ENCODE assay signal across 1 cellular context in the genomic region with DNA sequence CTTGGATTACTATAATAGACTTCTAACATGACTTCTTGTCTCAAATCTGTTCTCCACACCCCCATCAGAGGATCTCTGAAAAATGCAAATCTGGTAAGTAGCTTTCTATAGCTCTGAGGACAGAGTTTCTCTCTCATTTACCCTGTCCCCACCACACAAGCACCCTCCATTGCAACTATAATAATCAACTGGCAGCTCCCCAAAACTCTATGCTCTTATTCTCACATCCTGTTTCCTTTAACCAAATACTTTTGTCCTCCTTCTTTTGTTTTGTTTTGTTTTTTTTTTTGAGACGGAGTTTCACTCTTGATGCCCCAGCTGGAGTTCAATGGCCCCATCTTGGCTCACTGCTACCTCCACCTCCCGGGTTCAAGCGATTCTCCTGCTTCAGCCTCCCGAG.
TF ChIP-seq lines count a peak whose summit lies in the region.

No MANE protein-coding gene starts in this region.

TF ChIP-seq in GM12878, 131 proteins besides CTCF, POLR2A, EP300 and RAD21 (continued from another document):
- TF ChIP-seq, protein P1, sequence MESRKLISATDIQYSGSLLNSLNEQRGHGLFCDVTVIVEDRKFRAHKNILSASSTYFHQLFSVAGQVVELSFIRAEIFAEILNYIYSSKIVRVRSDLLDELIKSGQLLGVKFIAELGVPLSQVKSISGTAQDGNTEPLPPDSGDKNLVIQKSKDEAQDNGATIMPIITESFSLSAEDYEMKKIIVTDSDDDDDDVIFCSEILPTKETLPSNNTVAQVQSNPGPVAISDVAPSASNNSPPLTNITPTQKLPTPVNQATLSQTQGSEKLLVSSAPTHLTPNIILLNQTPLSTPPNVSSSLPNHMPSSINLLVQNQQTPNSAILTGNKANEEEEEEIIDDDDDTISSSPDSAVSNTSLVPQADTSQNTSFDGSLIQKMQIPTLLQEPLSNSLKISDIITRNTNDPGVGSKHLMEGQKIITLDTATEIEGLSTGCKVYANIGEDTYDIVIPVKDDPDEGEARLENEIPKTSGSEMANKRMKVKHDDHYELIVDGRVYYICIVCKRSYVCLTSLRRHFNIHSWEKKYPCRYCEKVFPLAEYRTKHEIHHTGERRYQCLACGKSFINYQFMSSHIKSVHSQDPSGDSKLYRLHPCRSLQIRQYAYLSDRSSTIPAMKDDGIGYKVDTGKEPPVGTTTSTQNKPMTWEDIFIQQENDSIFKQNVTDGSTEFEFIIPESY (IDR thresholded peaks at IDR 0.05), result no peak
- TF ChIP-seq POU2F2 (IDR thresholded peaks at IDR 0.05; ENCODE audit: borderline replicate concordance, low read depth, low read length) (0 out of 3 replicates have a peak, but pooled peaks have one; percentile 43), HCFC1 (IDR thresholded peaks at IDR 0.05; ENCODE audit: low read length) (no peak), NR2C2 (IDR thresholded peaks at IDR 0.05; ENCODE audit: borderline replicate concordance, control insufficient read depth, insufficient read length, low read depth) (no peak), YY1 (IDR thresholded peaks at IDR 0.05; ENCODE audit: low read depth, low read length) (no peak), RBBP5 (conservative IDR thresholded peaks at IDR 0.05) (no peak), ZNF384 (IDR thresholded peaks at IDR 0.05; ENCODE audit: borderline replicate concordance, low read depth, low read length) (peak; percentile 60; the same call in 1 of the 2 replicates)
- TF ChIP-seq, protein P2, sequence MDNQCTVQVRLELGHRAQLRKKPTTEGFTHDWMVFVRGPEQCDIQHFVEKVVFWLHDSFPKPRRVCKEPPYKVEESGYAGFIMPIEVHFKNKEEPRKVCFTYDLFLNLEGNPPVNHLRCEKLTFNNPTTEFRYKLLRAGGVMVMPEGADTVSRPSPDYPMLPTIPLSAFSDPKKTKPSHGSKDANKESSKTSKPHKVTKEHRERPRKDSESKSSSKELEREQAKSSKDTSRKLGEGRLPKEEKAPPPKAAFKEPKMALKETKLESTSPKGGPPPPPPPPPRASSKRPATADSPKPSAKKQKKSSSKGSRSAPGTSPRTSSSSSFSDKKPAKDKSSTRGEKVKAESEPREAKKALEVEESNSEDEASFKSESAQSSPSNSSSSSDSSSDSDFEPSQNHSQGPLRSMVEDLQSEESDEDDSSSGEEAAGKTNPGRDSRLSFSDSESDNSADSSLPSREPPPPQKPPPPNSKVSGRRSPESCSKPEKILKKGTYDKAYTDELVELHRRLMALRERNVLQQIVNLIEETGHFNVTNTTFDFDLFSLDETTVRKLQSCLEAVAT (IDR thresholded peaks at IDR 0.05), result 0 out of 2 replicates have a peak, but pooled peaks have one; percentile 36
- TF ChIP-seq, protein P3, sequence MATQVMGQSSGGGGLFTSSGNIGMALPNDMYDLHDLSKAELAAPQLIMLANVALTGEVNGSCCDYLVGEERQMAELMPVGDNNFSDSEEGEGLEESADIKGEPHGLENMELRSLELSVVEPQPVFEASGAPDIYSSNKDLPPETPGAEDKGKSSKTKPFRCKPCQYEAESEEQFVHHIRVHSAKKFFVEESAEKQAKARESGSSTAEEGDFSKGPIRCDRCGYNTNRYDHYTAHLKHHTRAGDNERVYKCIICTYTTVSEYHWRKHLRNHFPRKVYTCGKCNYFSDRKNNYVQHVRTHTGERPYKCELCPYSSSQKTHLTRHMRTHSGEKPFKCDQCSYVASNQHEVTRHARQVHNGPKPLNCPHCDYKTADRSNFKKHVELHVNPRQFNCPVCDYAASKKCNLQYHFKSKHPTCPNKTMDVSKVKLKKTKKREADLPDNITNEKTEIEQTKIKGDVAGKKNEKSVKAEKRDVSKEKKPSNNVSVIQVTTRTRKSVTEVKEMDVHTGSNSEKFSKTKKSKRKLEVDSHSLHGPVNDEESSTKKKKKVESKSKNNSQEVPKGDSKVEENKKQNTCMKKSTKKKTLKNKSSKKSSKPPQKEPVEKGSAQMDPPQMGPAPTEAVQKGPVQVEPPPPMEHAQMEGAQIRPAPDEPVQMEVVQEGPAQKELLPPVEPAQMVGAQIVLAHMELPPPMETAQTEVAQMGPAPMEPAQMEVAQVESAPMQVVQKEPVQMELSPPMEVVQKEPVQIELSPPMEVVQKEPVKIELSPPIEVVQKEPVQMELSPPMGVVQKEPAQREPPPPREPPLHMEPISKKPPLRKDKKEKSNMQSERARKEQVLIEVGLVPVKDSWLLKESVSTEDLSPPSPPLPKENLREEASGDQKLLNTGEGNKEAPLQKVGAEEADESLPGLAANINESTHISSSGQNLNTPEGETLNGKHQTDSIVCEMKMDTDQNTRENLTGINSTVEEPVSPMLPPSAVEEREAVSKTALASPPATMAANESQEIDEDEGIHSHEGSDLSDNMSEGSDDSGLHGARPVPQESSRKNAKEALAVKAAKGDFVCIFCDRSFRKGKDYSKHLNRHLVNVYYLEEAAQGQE (IDR thresholded peaks at IDR 0.05; ENCODE audit: low read depth, low read length), result no peak
- TF ChIP-seq, protein P4, sequence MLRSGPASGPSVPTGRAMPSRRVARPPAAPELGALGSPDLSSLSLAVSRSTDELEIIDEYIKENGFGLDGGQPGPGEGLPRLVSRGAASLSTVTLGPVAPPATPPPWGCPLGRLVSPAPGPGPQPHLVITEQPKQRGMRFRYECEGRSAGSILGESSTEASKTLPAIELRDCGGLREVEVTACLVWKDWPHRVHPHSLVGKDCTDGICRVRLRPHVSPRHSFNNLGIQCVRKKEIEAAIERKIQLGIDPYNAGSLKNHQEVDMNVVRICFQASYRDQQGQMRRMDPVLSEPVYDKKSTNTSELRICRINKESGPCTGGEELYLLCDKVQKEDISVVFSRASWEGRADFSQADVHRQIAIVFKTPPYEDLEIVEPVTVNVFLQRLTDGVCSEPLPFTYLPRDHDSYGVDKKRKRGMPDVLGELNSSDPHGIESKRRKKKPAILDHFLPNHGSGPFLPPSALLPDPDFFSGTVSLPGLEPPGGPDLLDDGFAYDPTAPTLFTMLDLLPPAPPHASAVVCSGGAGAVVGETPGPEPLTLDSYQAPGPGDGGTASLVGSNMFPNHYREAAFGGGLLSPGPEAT (IDR thresholded peaks at IDR 0.05; ENCODE audit: low read depth), result peak; percentile 32; the same call in 1 of the 2 replicates
- TF ChIP-seq, protein P5, sequence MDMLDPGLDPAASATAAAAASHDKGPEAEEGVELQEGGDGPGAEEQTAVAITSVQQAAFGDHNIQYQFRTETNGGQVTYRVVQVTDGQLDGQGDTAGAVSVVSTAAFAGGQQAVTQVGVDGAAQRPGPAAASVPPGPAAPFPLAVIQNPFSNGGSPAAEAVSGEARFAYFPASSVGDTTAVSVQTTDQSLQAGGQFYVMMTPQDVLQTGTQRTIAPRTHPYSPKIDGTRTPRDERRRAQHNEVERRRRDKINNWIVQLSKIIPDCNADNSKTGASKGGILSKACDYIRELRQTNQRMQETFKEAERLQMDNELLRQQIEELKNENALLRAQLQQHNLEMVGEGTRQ (IDR thresholded peaks at IDR 0.05; ENCODE audit: borderline replicate concordance, low read depth, low read length), result no peak
- TF ChIP-seq, protein P6, sequence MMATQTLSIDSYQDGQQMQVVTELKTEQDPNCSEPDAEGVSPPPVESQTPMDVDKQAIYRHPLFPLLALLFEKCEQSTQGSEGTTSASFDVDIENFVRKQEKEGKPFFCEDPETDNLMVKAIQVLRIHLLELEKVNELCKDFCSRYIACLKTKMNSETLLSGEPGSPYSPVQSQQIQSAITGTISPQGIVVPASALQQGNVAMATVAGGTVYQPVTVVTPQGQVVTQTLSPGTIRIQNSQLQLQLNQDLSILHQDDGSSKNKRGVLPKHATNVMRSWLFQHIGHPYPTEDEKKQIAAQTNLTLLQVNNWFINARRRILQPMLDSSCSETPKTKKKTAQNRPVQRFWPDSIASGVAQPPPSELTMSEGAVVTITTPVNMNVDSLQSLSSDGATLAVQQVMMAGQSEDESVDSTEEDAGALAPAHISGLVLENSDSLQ (IDR thresholded peaks at IDR 0.05), result peak; percentile 37; the same call in 1 of the 2 replicates
